In the genomic region with DNA sequence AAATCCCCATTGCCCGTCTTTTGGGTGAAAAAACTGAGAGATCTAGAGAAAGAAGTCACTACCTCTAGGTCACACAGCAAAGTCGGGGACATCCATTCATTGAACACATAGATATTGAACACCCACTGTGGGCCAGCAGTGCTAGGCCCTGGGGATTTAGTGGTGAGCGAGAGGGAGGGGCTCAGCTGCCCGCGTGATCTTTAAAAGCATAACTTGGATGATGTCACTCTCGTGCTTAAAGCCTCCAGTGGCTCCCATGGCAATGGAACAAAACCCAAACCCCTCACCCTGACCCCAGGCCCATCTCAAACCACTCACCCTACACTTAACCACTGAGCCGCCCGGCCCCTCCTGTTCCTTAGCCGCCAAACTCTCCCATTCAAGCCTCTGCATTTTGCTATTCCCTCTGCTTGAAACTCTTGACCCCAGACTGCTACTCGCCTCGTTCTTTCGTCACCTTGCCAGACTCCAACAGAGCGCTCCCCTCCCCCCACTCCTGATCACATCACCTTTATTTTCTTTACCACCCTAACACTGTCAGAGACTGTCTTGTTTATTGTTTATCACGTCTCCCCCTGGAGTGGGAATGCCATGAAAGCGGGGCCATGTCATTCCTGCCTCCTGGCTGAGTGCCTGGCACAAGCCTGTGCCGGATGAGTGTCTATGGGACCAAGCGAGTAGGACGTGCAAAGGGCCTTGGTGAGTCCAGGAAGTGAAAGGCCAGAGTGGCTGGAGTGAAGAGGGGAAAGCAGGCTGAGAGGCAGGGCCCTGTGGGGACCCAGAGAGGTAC, we compare ENCODE assay signal across 6 cellular contexts. TPM values are rescaled to one million over a fixed set of nuclear protein-coding genes. Genes with fewer than 3 reads are reported as not detected.
DNase-seq lines count a peak whose midpoint lies in the region; ATAC-seq and TF ChIP-seq lines count a peak whose summit lies in the region.

No MANE protein-coding gene starts in this region.

- DNase-seq in HK-2 (ENCODE audit: unreplicated experiment) (peak; percentile 81), mesenchymal stem cell (peak; percentile 93), LoVo (ENCODE audit: low spot score) (no peak), prostate gland (ENCODE audit: low spot score) (no peak)

- intact Hi-C loops in prostate gland (cut with DNase I): no loop called here

- peak; percentile 25 for ATAC-seq in GM18870 (IDR thresholded peaks at IDR 0.05; ENCODE audit: unreplicated experiment)

- H3K23ac ChIP-seq in mesenchymal stem cell (ENCODE audit: low read length in 2 of 2): no peak overlapping the region

- H3K14ac ChIP-seq in mesenchymal stem cell (ENCODE audit: low read length in 2 of 2): no peak overlapping the region

- no peak for TF ChIP-seq CTCF in prostate gland (IDR thresholded peaks at IDR 0.05)

- no peak overlapping the region for H2BK120ac ChIP-seq in mesenchymal stem cell (ENCODE audit: low read depth, low read length)

- peaks cover 0 to 30% of the 10 kb centered on the region in 2 experiments for H3K27me3 ChIP-seq in mesenchymal stem cell (ENCODE audit: control insufficient read depth in 1 of 2, insufficient read depth in 1 of 2, low read length in 2 of 2)
- H3K27me3 ChIP-seq in prostate gland (replicated peaks; ENCODE audit: insufficient read depth): no peaks in the 10 kb centered on the region

- H3K36me3 ChIP-seq in mesenchymal stem cell (ENCODE audit: control insufficient read depth in 1 of 2, insufficient read depth in 2 of 2, low read depth in 1 of 2, low read length in 2 of 2) (peaks cover 12 to 23% of the 10 kb centered on the region in 2 experiments), prostate gland (peaks cover 0 to 6% of the 10 kb centered on the region in 2 donors)

- peak overlapping the region; percentile 38 to 64 for H3K18ac ChIP-seq in mesenchymal stem cell (ENCODE audit: low read depth in 1 of 2, low read length in 2 of 2)

- H3K27ac ChIP-seq in mesenchymal stem cell (ENCODE audit: low read length, poor library complexity, severe bottlenecking): peak overlapping the region; percentile 24
- no peak overlapping the region for H3K27ac ChIP-seq in prostate gland

- H3K4me1 ChIP-seq in mesenchymal stem cell (ENCODE audit: control insufficient read depth, insufficient read depth, low read depth, low read length) (peaks cover 48% of the 10 kb centered on the region), prostate gland (replicated peaks) (no peaks in the 10 kb centered on the region)

- H3K4me1 Mint-ChIP-seq in activated naive CD4-positive, alpha-beta T cell treated with anti-CD3 and anti-CD28 coated beads, Interleukin-2, amount 50 U/mL, for 24 hours: peaks cover 50% of the 10 kb centered on the region

- no peaks in the 10 kb centered on the region for H3K9me3 Mint-ChIP-seq in activated naive CD4-positive, alpha-beta T cell treated with anti-CD3 and anti-CD28 coated beads, Interleukin-2, amount 50 U/mL, for 24 hours

- peak overlapping the region; percentile 12 to 51 for H2BK12ac ChIP-seq in mesenchymal stem cell (ENCODE audit: low read length in 2 of 2)

- peaks cover 10% of the 10 kb centered on the region for H3K36me3 Mint-ChIP-seq in activated naive CD4-positive, alpha-beta T cell treated with anti-CD3 and anti-CD28 coated beads, Interleukin-2, amount 50 U/mL, for 24 hours

- H3K27me3 Mint-ChIP-seq in activated naive CD4-positive, alpha-beta T cell treated with anti-CD3 and anti-CD28 coated beads, Interleukin-2, amount 50 U/mL, for 24 hours: no peaks in the 10 kb centered on the region

- no peak overlapping the region for H2BK5ac ChIP-seq in mesenchymal stem cell (ENCODE audit: low read depth, low read length, poor library complexity, severe bottlenecking)

- H3K9me3 ChIP-seq in mesenchymal stem cell (ENCODE audit: control insufficient read depth, low read length) (no peaks in the 10 kb centered on the region), prostate gland (no peaks in the 10 kb centered on the region)

- H2BK15ac ChIP-seq in mesenchymal stem cell (ENCODE audit: low read depth, poor library complexity, severe bottlenecking): no peak overlapping the region

- WGBS in mesenchymal stem cell: 15% methylated on average over 17 of the region's 18 CpGs
- 21% methylated on average over 18 of the region's 18 CpGs for WGBS in prostate gland

- H3K4me3 ChIP-seq in mesenchymal stem cell (ENCODE audit: insufficient read depth in 1 of 2, low read depth in 1 of 2, low read length in 2 of 2) (peak overlapping the region; percentile 52 to 80), prostate gland (peak overlapping the region in 1 of 2 donors; percentile 37)

- peak overlapping the region; percentile 80 for H3K4me3 Mint-ChIP-seq in activated naive CD4-positive, alpha-beta T cell treated with anti-CD3 and anti-CD28 coated beads, Interleukin-2, amount 50 U/mL, for 24 hours

- H3K4ac ChIP-seq in mesenchymal stem cell (ENCODE audit: low read depth in 1 of 2, low read length in 2 of 2): peak overlapping the region in 1 of 2 experiments; percentile 35

- peak overlapping the region; percentile 86 for H3K9ac ChIP-seq in mesenchymal stem cell (ENCODE audit: low read length)

- H4K91ac ChIP-seq in mesenchymal stem cell (ENCODE audit: low read length): no peak overlapping the region

- peak overlapping the region; percentile 79 for H3K27ac Mint-ChIP-seq in activated naive CD4-positive, alpha-beta T cell treated with anti-CD3 and anti-CD28 coated beads, Interleukin-2, amount 50 U/mL, for 24 hours

- peak overlapping the region; percentile 28 for H4K8ac ChIP-seq in mesenchymal stem cell (ENCODE audit: low read length)

- peak overlapping the region; percentile 90 for H3K4me2 ChIP-seq in mesenchymal stem cell (ENCODE audit: low read length, poor library complexity, severe bottlenecking)

- peaks cover 19% of the 10 kb centered on the region for H3K79me1 ChIP-seq in mesenchymal stem cell (replicated peaks; ENCODE audit: low read length, poor library complexity, severe bottlenecking)

- TF ChIP-seq POLR2A in prostate gland (IDR thresholded peaks at IDR 0.05): no peak

- H2AK5ac ChIP-seq in mesenchymal stem cell (ENCODE audit: low read length, severe bottlenecking): no peak overlapping the region

- H2AFZ ChIP-seq in mesenchymal stem cell (ENCODE audit: low read depth, low read length): no peak overlapping the region

RNA-seq across cellular contexts. Expression of a gene that starts 0.7 kb away (rescaled TPM):
- polyA plus RNA-seq in mesenchymal stem cell (2013, experiment 1 of 2): 2.0 TPM
- 1.8 TPM for polyA plus RNA-seq in mesenchymal stem cell (2013, experiment 2 of 2)
- total RNA-seq in prostate gland: 10 to 100 TPM in 1 of 2 donors, 1 to 10 TPM in 1; 3.1 to 16.5 TPM

RNA-seq across cellular contexts. Expression of a gene that starts 6.4 kb away (rescaled TPM):
- 29.7 TPM for polyA plus RNA-seq in mesenchymal stem cell (2013, experiment 1 of 2)
- 30.1 TPM for polyA plus RNA-seq in mesenchymal stem cell (2013, experiment 2 of 2)
- total RNA-seq in prostate gland: 10 to 100 TPM; 28.1 to 28.2 TPM

RNA-seq across cellular contexts. Expression of a gene that starts 14.4 kb away (rescaled TPM):
- 32.1 TPM for polyA plus RNA-seq in mesenchymal stem cell (2013, experiment 1 of 2)
- 29.4 TPM for polyA plus RNA-seq in mesenchymal stem cell (2013, experiment 2 of 2)
- 10 to 100 TPM; 21.8 to 47.0 TPM for total RNA-seq in prostate gland

RNA-seq across cellular contexts. Expression of a gene that starts 31.9 kb away (rescaled TPM):
- polyA plus RNA-seq in mesenchymal stem cell (2013, experiment 1 of 2): 45.2 TPM
- 45.9 TPM for polyA plus RNA-seq in mesenchymal stem cell (2013, experiment 2 of 2)
- total RNA-seq in prostate gland: 10 to 100 TPM; 46.4 to 95.1 TPM

RNA-seq across cellular contexts. Expression of a gene that starts 49.5 kb away (rescaled TPM):
- polyA plus RNA-seq in mesenchymal stem cell (2013, experiment 1 of 2): 44.3 TPM
- 42.9 TPM for polyA plus RNA-seq in mesenchymal stem cell (2013, experiment 2 of 2)
- total RNA-seq in prostate gland: 10 to 100 TPM; 23.4 to 84.6 TPM

Comparison
In these comparisons a context has a peak if more than half of its experiments do, and no peak if none do; other contexts are left out.
1. DNase-seq: peak in HK-2 (single experiment) and mesenchymal stem cell (single experiment); none in LoVo (single experiment) and prostate gland (single experiment).